In the genomic region with DNA sequence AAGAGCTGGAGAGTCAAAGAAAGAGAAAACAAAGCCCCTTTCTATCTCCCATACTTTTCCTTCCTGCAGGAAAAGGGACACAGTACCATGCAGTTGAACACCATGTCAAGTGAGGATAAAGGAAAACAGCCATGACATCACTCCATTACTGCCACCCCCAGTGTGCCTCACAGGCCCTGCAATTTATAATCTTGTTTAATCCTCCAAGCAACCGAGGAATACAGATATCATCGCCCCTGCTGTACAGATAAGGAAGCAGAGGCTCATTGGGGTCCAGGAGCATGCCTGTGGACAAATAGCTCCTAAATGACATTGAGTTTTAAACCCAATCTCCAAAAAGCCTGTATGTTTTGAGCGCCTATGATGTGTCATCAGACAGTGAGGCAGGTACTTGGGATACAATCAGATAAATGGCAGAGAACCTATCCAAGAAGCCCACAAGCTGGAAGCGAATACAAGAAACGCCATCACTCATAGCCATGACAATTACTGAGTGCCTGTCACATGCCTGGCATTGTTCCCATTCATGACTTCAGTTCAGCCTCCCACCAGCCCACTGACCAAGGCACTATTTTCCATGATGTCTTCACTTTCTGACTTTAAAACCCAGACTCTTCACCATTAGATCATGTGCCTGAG, we compare ENCODE assay signal across 12 cellular contexts. TPM values are rescaled to one million over a fixed set of nuclear protein-coding genes. Genes with fewer than 3 reads are reported as not detected.
DNase-seq lines count a peak whose midpoint lies in the region; ATAC-seq, FAIRE-seq and TF ChIP-seq lines count a peak whose summit lies in the region.
"Had no signal": no experiment of that assay in that cellular context is flagged by ENCODE, and none has a peak within 500 bp of the region (broad histone marks: within the 10 kb centered on the region; RNA-seq: fewer than 3 reads in every experiment).

No MANE protein-coding gene starts in this region.

- FAIRE-seq in GM12891 (lab: Jason Lieb, UNC), result no peak
- FAIRE-seq: endometrium had no signal

- peak; percentile 71 for ATAC-seq in SK-N-SH treated with all-trans-retinoic acid at 6 μM for 48 hours
- ATAC-seq: left colon had no signal

- DNase-seq in ELF-1 (ENCODE audit: low read depth, low spot score), result peak; percentile 49
- peak; percentile 63 for DNase-seq in globus pallidus (ENCODE audit: low spot score)
- peak; percentile 57 for DNase-seq in pulmonary artery endothelial cell (ENCODE audit: low read depth, low spot score)
- no peak for DNase-seq in activated CD4-positive, alpha-beta T cell treated with anti-CD3 and anti-CD28 coated beads for 4 hours
- DNase-seq in GM12891 (ENCODE audit: insufficient read length, low spot score), result no peak
- no peak for DNase-seq in AG08395 (ENCODE audit: low spot score)
- no peak for DNase-seq in GM19240 (ENCODE audit: insufficient read length, low spot score)
- DNase-seq: activated CD4-positive, alpha-beta T cell treated with anti-CD3 and anti-CD28 coated beads for 1 hour; left colon; NCI-H774 had no signal

- TF ChIP-seq POLR2A in GM12891 (IDR thresholded peaks at IDR 0.05; ENCODE audit: low read depth, low read length), result no peak

TF ChIP-seq in SK-N-SH treated with all-trans-retinoic acid at 6 μM for 48 hours, 23 proteins besides CTCF, POLR2A, EP300 and RAD21 (continues in another document):
- TF ChIP-seq, protein P1, sequence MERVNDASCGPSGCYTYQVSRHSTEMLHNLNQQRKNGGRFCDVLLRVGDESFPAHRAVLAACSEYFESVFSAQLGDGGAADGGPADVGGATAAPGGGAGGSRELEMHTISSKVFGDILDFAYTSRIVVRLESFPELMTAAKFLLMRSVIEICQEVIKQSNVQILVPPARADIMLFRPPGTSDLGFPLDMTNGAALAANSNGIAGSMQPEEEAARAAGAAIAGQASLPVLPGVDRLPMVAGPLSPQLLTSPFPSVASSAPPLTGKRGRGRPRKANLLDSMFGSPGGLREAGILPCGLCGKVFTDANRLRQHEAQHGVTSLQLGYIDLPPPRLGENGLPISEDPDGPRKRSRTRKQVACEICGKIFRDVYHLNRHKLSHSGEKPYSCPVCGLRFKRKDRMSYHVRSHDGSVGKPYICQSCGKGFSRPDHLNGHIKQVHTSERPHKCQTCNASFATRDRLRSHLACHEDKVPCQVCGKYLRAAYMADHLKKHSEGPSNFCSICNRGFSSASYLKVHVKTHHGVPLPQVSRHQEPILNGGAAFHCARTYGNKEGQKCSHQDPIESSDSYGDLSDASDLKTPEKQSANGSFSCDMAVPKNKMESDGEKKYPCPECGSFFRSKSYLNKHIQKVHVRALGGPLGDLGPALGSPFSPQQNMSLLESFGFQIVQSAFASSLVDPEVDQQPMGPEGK (CRISPR knock-in tag; IDR thresholded peaks at IDR 0.05; ENCODE audit: borderline replicate concordance), result no peak
- TF ChIP-seq ESRRG (CRISPR knock-in tag; IDR thresholded peaks at IDR 0.05) (no peak), TCF4 (CRISPR knock-in tag; IDR thresholded peaks at IDR 0.05; ENCODE audit: borderline replicate concordance) (peak; percentile 81), ZNF70 (CRISPR knock-in tag; IDR thresholded peaks at IDR 0.05) (no peak), GLIS3 (CRISPR knock-in tag; IDR thresholded peaks at IDR 0.05) (0 out of 2 replicates have a peak, but pooled peaks have one; percentile 46), ZC3H10 (CRISPR knock-in tag; IDR thresholded peaks at IDR 0.05) (no peak), ZNF8 (CRISPR knock-in tag; IDR thresholded peaks at IDR 0.05) (peak; percentile 79), ZFP30 (CRISPR knock-in tag; IDR thresholded peaks at IDR 0.05) (0 out of 2 replicates have a peak, but pooled peaks have one; percentile 8), ISL1 (CRISPR knock-in tag; IDR thresholded peaks at IDR 0.05) (peak; percentile 61), SNAI2 (CRISPR knock-in tag; IDR thresholded peaks at IDR 0.05) (no peak; the same call in 1 of the 2 replicates)
- TF ChIP-seq, protein P2, sequence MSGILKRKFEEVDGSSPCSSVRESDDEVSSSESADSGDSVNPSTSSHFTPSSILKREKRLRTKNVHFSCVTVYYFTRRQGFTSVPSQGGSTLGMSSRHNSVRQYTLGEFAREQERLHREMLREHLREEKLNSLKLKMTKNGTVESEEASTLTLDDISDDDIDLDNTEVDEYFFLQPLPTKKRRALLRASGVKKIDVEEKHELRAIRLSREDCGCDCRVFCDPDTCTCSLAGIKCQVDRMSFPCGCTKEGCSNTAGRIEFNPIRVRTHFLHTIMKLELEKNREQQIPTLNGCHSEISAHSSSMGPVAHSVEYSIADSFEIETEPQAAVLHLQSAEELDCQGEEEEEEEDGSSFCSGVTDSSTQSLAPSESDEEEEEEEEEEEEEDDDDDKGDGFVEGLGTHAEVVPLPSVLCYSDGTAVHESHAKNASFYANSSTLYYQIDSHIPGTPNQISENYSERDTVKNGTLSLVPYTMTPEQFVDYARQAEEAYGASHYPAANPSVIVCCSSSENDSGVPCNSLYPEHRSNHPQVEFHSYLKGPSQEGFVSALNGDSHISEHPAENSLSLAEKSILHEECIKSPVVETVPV (CRISPR knock-in tag; IDR thresholded peaks at IDR 0.05), result peak; percentile 49; the same call in 1 of the 2 replicates
- TF ChIP-seq, protein P3, sequence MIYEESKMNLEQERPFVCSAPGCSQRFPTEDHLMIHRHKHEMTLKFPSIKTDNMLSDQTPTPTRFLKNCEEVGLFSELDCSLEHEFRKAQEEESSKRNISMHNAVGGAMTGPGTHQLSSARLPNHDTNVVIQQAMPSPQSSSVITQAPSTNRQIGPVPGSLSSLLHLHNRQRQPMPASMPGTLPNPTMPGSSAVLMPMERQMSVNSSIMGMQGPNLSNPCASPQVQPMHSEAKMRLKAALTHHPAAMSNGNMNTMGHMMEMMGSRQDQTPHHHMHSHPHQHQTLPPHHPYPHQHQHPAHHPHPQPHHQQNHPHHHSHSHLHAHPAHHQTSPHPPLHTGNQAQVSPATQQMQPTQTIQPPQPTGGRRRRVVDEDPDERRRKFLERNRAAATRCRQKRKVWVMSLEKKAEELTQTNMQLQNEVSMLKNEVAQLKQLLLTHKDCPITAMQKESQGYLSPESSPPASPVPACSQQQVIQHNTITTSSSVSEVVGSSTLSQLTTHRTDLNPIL (CRISPR knock-in tag; IDR thresholded peaks at IDR 0.05; ENCODE audit: low read depth), result 0 out of 2 replicates have a peak, but pooled peaks have one; percentile 43

TF ChIP-seq in GM12891, 5 proteins besides CTCF, POLR2A, EP300 and RAD21:
- TF ChIP-seq TAF1 (IDR thresholded peaks at IDR 0.05; ENCODE audit: low read depth, low read length), result no peak

RNA-seq across cellular contexts. Expression of a gene that starts 45.5 kb away (rescaled TPM):
- 31.4 and 36.6 TPM in 2 replicates for total RNA-seq in pulmonary artery endothelial cell
- 3.9 TPM for polyA plus RNA-seq in GM12891 (2012; ENCODE audit: low read depth, missing spikeins)

Comparison
In these comparisons a context has a peak if more than half of its experiments do, and no peak if none do; other contexts are left out.
1. DNase-seq: peak in ELF-1 (single experiment), globus pallidus (single experiment) and pulmonary artery endothelial cell (single experiment); none in activated CD4-positive, alpha-beta T cell treated with anti-CD3 and anti-CD28 coated beads for 4 hours (0 of 2), GM12891 (single experiment), AG08395 (single experiment) and GM19240 (single experiment).